16 cellular contexts compared by ENCODE assay signal in the genomic region with DNA sequence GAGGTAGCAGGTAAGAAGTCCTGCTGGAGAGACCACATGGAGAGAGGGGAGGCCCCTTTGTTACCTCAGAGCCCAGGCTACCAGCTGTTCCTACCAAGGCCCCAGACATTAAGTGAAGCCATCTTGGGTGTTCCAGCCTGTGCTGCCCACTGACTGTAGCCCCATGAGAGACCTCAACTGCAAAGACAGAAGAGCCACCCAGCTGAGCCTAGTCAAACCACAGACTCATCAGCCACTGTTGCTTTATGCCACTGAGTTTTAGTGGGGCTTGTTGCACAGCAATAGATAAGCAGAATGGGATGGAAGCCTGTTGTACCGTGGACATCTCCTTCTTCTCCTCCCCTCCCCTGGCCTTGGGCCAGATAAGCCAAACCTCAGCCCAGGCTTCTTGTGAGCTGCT.
A peak's percentile ranks its signal among the peaks of the same experiment; 100 is the strongest.
DNase-seq lines count a peak whose midpoint lies in the region; ATAC-seq and TF ChIP-seq lines count a peak whose summit lies in the region.
"Had no signal": no experiment of that assay in that cellular context is flagged by ENCODE, and none has a peak within 500 bp of the region (broad histone marks: within the 10 kb centered on the region; RNA-seq: fewer than 3 reads in every experiment).

No MANE protein-coding gene starts in this region.

- no peak overlapping the region for H3K4me3 Mint-ChIP-seq in activated CD8-positive, alpha-beta T cell treated with anti-CD3 and anti-CD28 coated beads for 36 hours
- H3K4me3 Mint-ChIP-seq: CD14-positive monocyte; CD4-positive, alpha-beta T cell; CD8-positive, alpha-beta memory T cell had no signal

- no peak for ATAC-seq in gastrocnemius medialis
- ATAC-seq in activated CD8-positive, alpha-beta T cell treated with anti-CD3 and anti-CD28 coated beads for 36 hours = no peak
- ATAC-seq: GM12878 had no signal

- TF ChIP-seq CTCF in HEK293 (tag by site-specific recombination; IDR thresholded peaks at IDR 0.05) = no peak
- TF ChIP-seq CTCF in osteoblast (IDR thresholded peaks at IDR 0.05; ENCODE audit: extremely low read depth, low read depth, low read length) = no peak
- no peak for TF ChIP-seq CTCF in gastrocnemius medialis (IDR thresholded peaks at IDR 0.05 in 4 of 5, conservative IDR thresholded peaks at IDR 0.05 in 1 of 5)
- no peak for TF ChIP-seq CTCF in activated CD8-positive, alpha-beta T cell treated with anti-CD3 and anti-CD28 coated beads for 36 hours (IDR thresholded peaks at IDR 0.05)

- intact Hi-C loops in gastrocnemius medialis (cut with DNase I; ENCODE audit: low total_unique reads) = no loop called here
- intact Hi-C loops in activated CD8-positive, alpha-beta T cell treated with anti-CD3 and anti-CD28 coated beads for 36 hours (cut with micrococcal nuclease) = no loop called here

- 0 out of 20 replicates have a peak overlapping the region, but pooled peaks of 1 of the 10 experiments have one; percentile 32 for H3K4me3 ChIP-seq in BLaER1 treated with 17β-estradiol and CSF1 and Interleukin-3, amounts not matched to agents 10 nM and 100 nM
- H3K4me3 ChIP-seq in HEK293 (ENCODE audit: low read depth, low read length) (no peak overlapping the region), osteoblast (ENCODE audit: insufficient read depth, low read length) (no peak overlapping the region), gastrocnemius medialis (no peak overlapping the region)
- H3K4me3 ChIP-seq: GM12878, GM23248, HAP-1 had no signal

- H3K27ac Mint-ChIP-seq in activated CD8-positive, alpha-beta T cell treated with anti-CD3 and anti-CD28 coated beads for 36 hours = no peak overlapping the region
- H3K27ac Mint-ChIP-seq: CD14-positive monocyte; CD4-positive, alpha-beta T cell; CD8-positive, alpha-beta memory T cell had no signal

- in situ Hi-C loops in gastrocnemius medialis (cut with MboI; ENCODE audit: low sequenced_read_pairs in 4 of 4) = no loop called here

- H3K9me3 Mint-ChIP-seq in activated CD8-positive, alpha-beta T cell treated with anti-CD3 and anti-CD28 coated beads for 36 hours = peaks cover 4% of the 10 kb centered on the region

- H3K36me3 ChIP-seq in BLaER1 treated with 17β-estradiol and CSF1 and Interleukin-3, amounts not matched to agents 10 nM and 100 nM = no peaks in the 10 kb centered on the region
- H3K36me3 ChIP-seq in HEK293 (ENCODE audit: control insufficient read depth in 2 of 2, insufficient read depth in 1 of 2, low read length in 2 of 2) (no peaks in the 10 kb centered on the region), osteoblast (ENCODE audit: insufficient read depth, low read length) (no peaks in the 10 kb centered on the region), gastrocnemius medialis (no peaks in the 10 kb centered on the region)
- H3K36me3 ChIP-seq: HAP-1 had no signal

- no peaks in the 10 kb centered on the region for H3K79me2 ChIP-seq in osteoblast (ENCODE audit: insufficient read depth, low read length)

- no peak overlapping the region for H3K9ac ChIP-seq in BLaER1 treated with 17β-estradiol and CSF1 and Interleukin-3, amounts not matched to agents 10 nM and 100 nM
- H3K9ac ChIP-seq: GM23248 had no signal

- H3K4me2 ChIP-seq in BLaER1 treated with 17β-estradiol and CSF1 and Interleukin-3, amounts not matched to agents 10 nM and 100 nM = peak overlapping the region in 7 of 11 experiments; percentile 20 to 72 (median 65); a peak in 13 of 22 replicates
- H3K4me2 ChIP-seq in osteoblast (ENCODE audit: insufficient read depth, low read length) = no peak overlapping the region

- H3K4me1 ChIP-seq in BLaER1 treated with 17β-estradiol and CSF1 and Interleukin-3, amounts not matched to agents 10 nM and 100 nM = peaks cover 0 to 54% (median 26%) of the 10 kb centered on the region in 10 experiments; a peak in 15 of 20 replicates
- H3K4me1 ChIP-seq in HEK293 (ENCODE audit: control insufficient read depth, insufficient read depth, low read length) = no peaks in the 10 kb centered on the region
- no peaks in the 10 kb centered on the region for H3K4me1 ChIP-seq in osteoblast (ENCODE audit: insufficient read depth, low read length)
- no peaks in the 10 kb centered on the region for H3K4me1 ChIP-seq in gastrocnemius medialis
- H3K4me1 ChIP-seq: HAP-1 had no signal

- TF ChIP-seq POLR2A in gastrocnemius medialis (IDR thresholded peaks at IDR 0.05) = no peak

- peaks cover 13% of the 10 kb centered on the region for H3K27me3 Mint-ChIP-seq in activated CD8-positive, alpha-beta T cell treated with anti-CD3 and anti-CD28 coated beads for 36 hours

- POLR2A ChIA-PET in HEK293 (lab: Yijun Ruan, JAX) = no interaction called here
- POLR2A ChIA-PET in activated CD8-positive, alpha-beta T cell treated with anti-CD3 and anti-CD28 coated beads for 36 hours (lab: Charles Lee) = no interaction called here

- H4K20me1 ChIP-seq in BLaER1 treated with 17β-estradiol and CSF1 and Interleukin-3, amounts not matched to agents 10 nM and 100 nM = no peaks in the 10 kb centered on the region; a peak in 1 of 22 replicates
- H4K20me1 ChIP-seq in osteoblast (ENCODE audit: insufficient read depth, low read length) = no peaks in the 10 kb centered on the region

- H3K4me1 Mint-ChIP-seq in activated CD8-positive, alpha-beta T cell treated with anti-CD3 and anti-CD28 coated beads for 36 hours (ENCODE audit: low read depth) = no peaks in the 10 kb centered on the region
- H3K4me1 Mint-ChIP-seq: CD14-positive monocyte; CD8-positive, alpha-beta memory T cell had no signal

- H3K36me3 Mint-ChIP-seq in activated CD8-positive, alpha-beta T cell treated with anti-CD3 and anti-CD28 coated beads for 36 hours (ENCODE audit: low read depth) = no peaks in the 10 kb centered on the region
- H3K36me3 Mint-ChIP-seq: CD14-positive monocyte had no signal

- peak overlapping the region in 2 of 11 experiments; percentile 14 to 29; a peak in 2 of 22 replicates for H3K27ac ChIP-seq in BLaER1 treated with 17β-estradiol and CSF1 and Interleukin-3, amounts not matched to agents 10 nM and 100 nM
- no peak overlapping the region for H3K27ac ChIP-seq in HEK293 (ENCODE audit: extremely low read depth, low read depth, low read length)
- H3K27ac ChIP-seq in osteoblast (ENCODE audit: low read depth, low read length) = no peak overlapping the region
- H3K27ac ChIP-seq in gastrocnemius medialis = no peak overlapping the region
- H3K27ac ChIP-seq: GM23248 had no signal

- CTCF ChIA-PET in HEK293 (lab: Yijun Ruan, JAX) = no interaction called here
- CTCF ChIA-PET in activated CD8-positive, alpha-beta T cell treated with anti-CD3 and anti-CD28 coated beads for 36 hours (lab: Charles Lee) = no interaction called here

- H3K9me3 ChIP-seq in BLaER1 treated with 17β-estradiol and CSF1 and Interleukin-3, amounts not matched to agents 10 nM and 100 nM (replicated peaks in 1 of 11) = peaks cover 30 to 53% (median 44%) of the 10 kb centered on the region in 11 experiments
- H3K9me3 ChIP-seq in HEK293 (ENCODE audit: control insufficient read depth, insufficient read depth, low read depth, low read length) (no peaks in the 10 kb centered on the region), osteoblast (ENCODE audit: low read depth, low read length) (no peaks in the 10 kb centered on the region), gastrocnemius medialis (no peaks in the 10 kb centered on the region)
- H3K9me3 ChIP-seq: HAP-1 had no signal

- DNase-seq in osteoblast (ENCODE audit: insufficient read length, low spot score, missing footprints) (peak; percentile 27), gastrocnemius medialis (no peak), OCI-M2 (lab: John Stamatoyannopoulos, UW; ENCODE audit: unreplicated experiment) (no peak)
- DNase-seq in activated CD8-positive, alpha-beta T cell treated with anti-CD3 and anti-CD28 coated beads for 36 hours = no peak
- DNase-seq: CD4-positive, alpha-beta T cell; CD8-positive, alpha-beta memory T cell; DMS 273 treated with DMSO at 0.1 percent for 48 hours; DMS79; EL; GDM1; GM23248 had no signal

- no peak overlapping the region for H2AFZ ChIP-seq in osteoblast (ENCODE audit: low read length)
- H2AFZ ChIP-seq: GM23248 had no signal

- H3K27me3 ChIP-seq in BLaER1 treated with 17β-estradiol and CSF1 and Interleukin-3, amounts not matched to agents 10 nM and 100 nM = no peaks in the 10 kb centered on the region
- peaks cover 23% of the 10 kb centered on the region for H3K27me3 ChIP-seq in osteoblast (ENCODE audit: insufficient read depth, low read length)
- peaks cover 0 to 14% (median 5%) of the 10 kb centered on the region in 3 donors for H3K27me3 ChIP-seq in gastrocnemius medialis

TF ChIP-seq in HEK293, 187 proteins besides CTCF, POLR2A, EP300 and RAD21:
- TF ChIP-seq SETDB1 (IDR thresholded peaks at IDR 0.05; ENCODE audit: insufficient read length, low read length) (peak; percentile 20), ZNF658 (tag by site-specific recombination; IDR thresholded peaks at IDR 0.05) (no peak)
